In genomic region chr19:41935781-41936415, GRCh38 we compare ENCODE assay signal across 18 cellular contexts. TPM values are rescaled to one million over a fixed set of nuclear protein-coding genes. Genes with fewer than 3 reads are reported as not detected.
DNase-seq lines count a peak whose midpoint lies in the region; ATAC-seq, FAIRE-seq and TF ChIP-seq lines count a peak whose summit lies in the region.
"Had no signal": no experiment of that assay in that cellular context is flagged by ENCODE, and none has a peak within 500 bp of the region (broad histone marks: within the 10 kb centered on the region; RNA-seq: fewer than 3 reads in every experiment).

No MANE protein-coding gene starts in this region.

- peaks cover 0 to 21% of the 10 kb centered on the region in 2 experiments for H4K20me1 ChIP-seq in H1 (replicated peaks in 1 of 2; ENCODE audit: control insufficient read depth in 1 of 2, insufficient read depth in 2 of 2, low read length in 2 of 2)
- H4K20me1 ChIP-seq in neural progenitor cell (ENCODE audit: low read depth), result peaks cover 18% of the 10 kb centered on the region

- no peak for TF ChIP-seq EP300 in H1 (IDR thresholded peaks at IDR 0.05; ENCODE audit: borderline replicate concordance in 1 of 2, low read depth in 2 of 2, low read length in 2 of 2)

- BruUV-seq in A673 (replicated peaks; lab: Mats Ljungman, UMichigan), result no TSS peak

- no peak overlapping the region for H4K5ac ChIP-seq in H1 (ENCODE audit: insufficient read length, low read depth, low read length)

- no peak overlapping the region for H3K18ac ChIP-seq in H1 (ENCODE audit: extremely low read depth, low read length)

- DNase-seq in A673 (ENCODE audit: low spot score) (no peak), H1 (ENCODE audit: low read depth in 1 of 2, low spot score in 2 of 2) (no peak), NCI-H1105 treated with DMSO at 0.1 percent for 48 hours (lab: John Stamatoyannopoulos, UW) (no peak), neural progenitor cell (ENCODE audit: low spot score) (no peak)
- DNase-seq: BE2C, left lung, NCI-H1048, NCI-H2227 treated with DMSO at 0.1 percent for 48 hours, PC-9, right lobe of liver had no signal

- TF ChIP-seq POLR2A in H1 (IDR thresholded peaks at IDR 0.05; ENCODE audit: control extremely low read depth in 1 of 2, low read depth in 2 of 2, low read length in 2 of 2), result no peak

- TF ChIP-seq RAD21 in H1 (IDR thresholded peaks at IDR 0.05 in 1 of 2, conservative IDR thresholded peaks at IDR 0.05 in 1 of 2; ENCODE audit: low read depth in 2 of 2, low read length in 2 of 2), result no peak

- intact Hi-C loops in A673 (cut with micrococcal nuclease; ENCODE audit: unreplicated experiment), result loop anchor here (1.0 kb wide), 1 partner anchor 15 kb away; no protein-coding TSS in a partner anchor

- no peak overlapping the region for H3K27ac Mint-ChIP-seq in neural progenitor cell
- H3K27ac Mint-ChIP-seq: nephron had no signal

- peaks cover 55% of the 10 kb centered on the region for H3K27me3 Mint-ChIP-seq in neural progenitor cell (ENCODE audit: insufficient read depth, low read depth)

- no peak overlapping the region for H3K56ac ChIP-seq in H1 (replicated peaks; ENCODE audit: insufficient read length, low read depth, low read length)

- H3K9ac ChIP-seq in H1 (replicated peaks in 1 of 4; ENCODE audit: extremely low read depth in 1 of 4, low read depth in 3 of 4, low read length in 3 of 4), result no peak overlapping the region; a peak in 1 of 7 replicates
- H3K9ac ChIP-seq in neural progenitor cell, result no peak overlapping the region

- H3K27me3 ChIP-seq in A673 (replicated peaks; ENCODE audit: insufficient read depth, low read depth, low read length, poor library complexity) (no peaks in the 10 kb centered on the region), H1 (replicated peaks in 1 of 4; ENCODE audit: control insufficient read depth in 3 of 4, extremely low read depth in 1 of 4, insufficient read depth in 3 of 4, low read length in 3 of 4) (peaks cover 32 to 79% (median 72%) of the 10 kb centered on the region in 4 experiments), neural progenitor cell (peaks cover 99% of the 10 kb centered on the region)

- H3K36me3 Mint-ChIP-seq in neural progenitor cell, result no peaks in the 10 kb centered on the region

- H2BK12ac ChIP-seq in H1 (ENCODE audit: low read depth, low read length), result no peak overlapping the region

- no peak overlapping the region for H2AFZ ChIP-seq in H1 (ENCODE audit: low read length)
- no peak overlapping the region for H2AFZ ChIP-seq in neural progenitor cell (replicated peaks)
- H2AFZ ChIP-seq: hepatocyte, PC-9 had no signal

- H3K27ac ChIP-seq in A673 (ENCODE audit: low read depth, low read length, poor library complexity, severe bottlenecking), result peak overlapping the region; percentile 34
- no peak overlapping the region for H3K27ac ChIP-seq in HEK293 (ENCODE audit: extremely low read depth, low read depth, low read length)
- no peak overlapping the region for H3K27ac ChIP-seq in H1 (ENCODE audit: low read depth, low read length)
- no peak overlapping the region for H3K27ac ChIP-seq in neural progenitor cell
- H3K27ac ChIP-seq: breast epithelium, hepatocyte, left lung, PC-9, right lobe of liver had no signal

- peak overlapping the region; percentile 74 for H4K91ac ChIP-seq in H1 (replicated peaks; ENCODE audit: insufficient read length, low read length)

- no peak overlapping the region for H2BK120ac ChIP-seq in H1 (replicated peaks; ENCODE audit: low read depth, low read length)

- H3K4me2 ChIP-seq in H1 (ENCODE audit: insufficient read depth in 1 of 2, low read depth in 2 of 2, low read length in 2 of 2), result no peak overlapping the region
- H3K4me2 ChIP-seq in neural progenitor cell, result no peak overlapping the region
- H3K4me2 ChIP-seq: hepatocyte, PC-9 had no signal

- H3K23me2 ChIP-seq in H1 (ENCODE audit: low read depth, low read length), result peaks cover 10% of the 10 kb centered on the region; the same call in 1 of the 2 replicates

- no peak overlapping the region for H2BK20ac ChIP-seq in H1 (ENCODE audit: low read length)

- H3K79me1 ChIP-seq in H1 (ENCODE audit: low read depth, low read length), result no peaks in the 10 kb centered on the region

- no peak overlapping the region for H2BK15ac ChIP-seq in H1 (ENCODE audit: low read length)

- no peak overlapping the region for H3K4me3 Mint-ChIP-seq in neural progenitor cell

- H3K9me3 ChIP-seq in A673 (ENCODE audit: low read depth, low read length, poor library complexity, severe bottlenecking) (no peaks in the 10 kb centered on the region), HEK293 (ENCODE audit: control insufficient read depth, insufficient read depth, low read depth, low read length) (no peaks in the 10 kb centered on the region), H1 (ENCODE audit: insufficient read depth in 2 of 2, low read depth in 1 of 2, low read length in 1 of 2) (no peaks in the 10 kb centered on the region), neural progenitor cell (ENCODE audit: low read depth) (no peaks in the 10 kb centered on the region)
- H3K9me3 ChIP-seq: BE2C, breast epithelium, left lung, right lobe of liver had no signal

- 49% methylated on average over 14 of the region's 24 CpGs; no CpG with 5 or more reads in 1 of the 2 experiments for WGBS in H1 (ENCODE audit: extremely low coverage in 1 of 2, insufficient coverage in 1 of 2, insufficient read length in 1 of 2, insufficient replicate concordance in 2 of 2, low coverage in 1 of 2, low lambda C conversion rate in 2 of 2, missing lambda C conversion rate in 1 of 2), 2 experiments

- H3K4ac ChIP-seq in H1 (replicated peaks; ENCODE audit: insufficient read length, low read depth, low read length), result no peak overlapping the region

- H3K36me3 ChIP-seq in A673 (ENCODE audit: insufficient read depth, low read length, poor library complexity, severe bottlenecking) (no peaks in the 10 kb centered on the region), HEK293 (ENCODE audit: control insufficient read depth in 2 of 2, insufficient read depth in 1 of 2, low read length in 2 of 2) (no peaks in the 10 kb centered on the region), H1 (ENCODE audit: control insufficient read depth in 2 of 4, insufficient read depth in 4 of 4, low read length in 3 of 4) (no peaks in the 10 kb centered on the region; a peak in 1 of 8 replicates), neural progenitor cell (no peaks in the 10 kb centered on the region)
- H3K36me3 ChIP-seq: BE2C, breast epithelium, left lung, right lobe of liver had no signal

- peaks cover 60% of the 10 kb centered on the region for H3K4me1 ChIP-seq in A673 (ENCODE audit: insufficient read depth, low read length, poor library complexity, severe bottlenecking)
- H3K4me1 ChIP-seq in HEK293 (ENCODE audit: control insufficient read depth, insufficient read depth, low read length), result peaks cover 3% of the 10 kb centered on the region
- peaks cover 0 to 13% (median 8%) of the 10 kb centered on the region in 4 experiments; a peak in 6 of 7 replicates for H3K4me1 ChIP-seq in H1 (replicated peaks in 1 of 4; ENCODE audit: control insufficient read depth in 3 of 4, insufficient read depth in 4 of 4, low read length in 3 of 4)
- H3K4me1 ChIP-seq in neural progenitor cell, result no peaks in the 10 kb centered on the region
- H3K4me1 ChIP-seq: BE2C had no signal

- CTCF ChIA-PET in A673 (lab: Charles Lee), result no interaction called here
- CTCF ChIA-PET in HEK293 (lab: Yijun Ruan, JAX), result interaction anchor here (0.6 to 3.5 kb wide), 10 partner anchors 10 to 226 kb away, joined by 3 to 22 read pairs (median 4); partner anchors contain the start of gene RABAC1
- CTCF ChIA-PET in H1 (lab: Charles Lee; ENCODE audit: partially characterized antibody), result interaction anchor here (0.6 to 7.0 kb wide), 11 partner anchors 10 to 621 kb away, joined by 3 to 37 read pairs (median 5); no protein-coding TSS in a partner anchor

- no peak for ATAC-seq in GM18870 (IDR thresholded peaks at IDR 0.05; ENCODE audit: unreplicated experiment)
- ATAC-seq: left lung had no signal

- TF ChIP-seq CTCF in A673 (conservative IDR thresholded peaks at IDR 0.05; ENCODE audit: low read depth, low read length), result no peak
- TF ChIP-seq CTCF in HEK293 (tag by site-specific recombination; IDR thresholded peaks at IDR 0.05), result no peak
- no peak for TF ChIP-seq CTCF in H1 (IDR thresholded peaks at IDR 0.05; ENCODE audit: control extremely low read depth in 1 of 3, insufficient read depth in 1 of 3, low read depth in 1 of 3, low read length in 3 of 3)
- no peak for TF ChIP-seq CTCF in neural progenitor cell (IDR thresholded peaks at IDR 0.05)

- no peak overlapping the region for H3K14ac ChIP-seq in H1 (ENCODE audit: insufficient read length)

- peaks cover 10% of the 10 kb centered on the region for H3K4me1 Mint-ChIP-seq in neural progenitor cell

- no peak overlapping the region for H2BK5ac ChIP-seq in H1 (ENCODE audit: low read depth, low read length)

- no peaks in the 10 kb centered on the region for H3K9me3 Mint-ChIP-seq in neural progenitor cell
- H3K9me3 Mint-ChIP-seq: activated T-helper 2 cell treated with anti-CD3 and anti-CD28 coated beads, Interferon-gamma antibody, Interleukin-2, Interleukin-4, amounts not matched to agents 10 μg/mL and 5 μg/mL and 100 μg/mL, durations not matched to agents 14 hours and 24 hours and 36 hours; nephron had no signal

- no peak overlapping the region for H4K8ac ChIP-seq in H1 (ENCODE audit: extremely low read depth, insufficient read depth, low read length)

- H3K4me3 ChIP-seq in A673 (ENCODE audit: low read depth, low read length, poor library complexity, severe bottlenecking) (no peak overlapping the region), HEK293 (ENCODE audit: low read depth, low read length) (no peak overlapping the region), H1 (ENCODE audit: extremely low read depth in 1 of 4, insufficient read depth in 2 of 4, low read depth in 3 of 4, low read length in 4 of 4) (no peak overlapping the region), neural progenitor cell (no peak overlapping the region)
- H3K4me3 ChIP-seq: breast epithelium, hepatocyte, left lung, PC-9, right lobe of liver had no signal

- H2AK5ac ChIP-seq in H1 (ENCODE audit: low read depth, low read length), result no peak overlapping the region; the same call in 1 of the 2 replicates

- H3K23ac ChIP-seq in H1 (ENCODE audit: insufficient read length), result no peak overlapping the region

- H3K79me2 ChIP-seq in H1 (ENCODE audit: control insufficient read depth in 1 of 2, insufficient read depth in 2 of 2, low read length in 2 of 2), result no peaks in the 10 kb centered on the region
- H3K79me2 ChIP-seq in neural progenitor cell (ENCODE audit: low read depth), result no peaks in the 10 kb centered on the region
- H3K79me2 ChIP-seq: hepatocyte had no signal

- peaks cover 11% of the 10 kb centered on the region for H3F3A ChIP-seq in neural progenitor cell (ENCODE audit: low read depth)

- FAIRE-seq in H1 (lab: Jason Lieb, UNC), result no peak

- POLR2A ChIA-PET in A673 (lab: Charles Lee; ENCODE audit: low non-redundant PET), result no interaction called here
- POLR2A ChIA-PET in HEK293 (lab: Yijun Ruan, JAX), result interaction anchor here (1.9 kb wide), 1 partner anchor 63 kb away, joined by 7 read pairs; no protein-coding TSS in a partner anchor
- POLR2A ChIA-PET in H1 (lab: Charles Lee; ENCODE audit: partially characterized antibody), result interaction anchor here (2.5 to 9.6 kb wide), 2 partner anchors 64 kb away, joined by 18 to 71 read pairs; no protein-coding TSS in a partner anchor

RNA-seq across cellular contexts. Expression of gene ERFL, which starts 7.6 kb away (rescaled TPM):
- total RNA-seq in A673 (2021), result 0.95 and 1.2 TPM in 2 replicates
- total RNA-seq in H1 (2021; fragmentation: NEBNext Ultra II Directional; extraction: Animal tissue kit (Norgen Biotek cat#: 25700)), result not detected in 2 replicates
- 0.08 and 0.12 TPM in 2 replicates for polyA plus RNA-seq in H1 (2011; rRNA removed)
- polyA plus RNA-seq in H1 (2011; cell fraction: cytosol; rRNA removed), result 0.03 TPM
- polyA plus RNA-seq in H1 (2011; cell fraction: nucleus; rRNA removed), result 0.33 TPM
- 0.08 to 0.16 TPM (median 0.10 TPM) in 3 of 4 replicates, not detected in the other for polyA plus RNA-seq in H1 (2012, experiment 1 of 2)
- polyA plus RNA-seq in H1 (2012, experiment 2 of 2), result not detected
- 0.02 TPM for polyA plus RNA-seq in H1 (2013, experiment 1 of 2)
- 0.06 TPM for polyA plus RNA-seq in H1 (2013, experiment 2 of 2)
- not detected in 2 replicates for polyA minus RNA-seq in H1 (2011; rRNA and poly(A)+ RNA removed)
- polyA minus RNA-seq in H1 (2011; cell fraction: cytosol; rRNA and poly(A)+ RNA removed), result not detected
- not detected for polyA minus RNA-seq in H1 (2011; cell fraction: nucleus; rRNA and poly(A)+ RNA removed)
- 0.22 and 0.65 TPM in 2 replicates for total RNA-seq in neural progenitor cell (ENCODE audit: low replicate concordance)
- total RNA-seq: G401, right lobe of liver had no signal
- polyA plus RNA-seq: hepatocyte had no signal

RNA-seq across cellular contexts. Expression of gene RABAC1, which starts 23.2 kb away (rescaled TPM):
- total RNA-seq in A673 (2021), result 114 and 124 TPM in 2 replicates
- 123 and 124 TPM in 2 replicates for total RNA-seq in H1 (2021; fragmentation: NEBNext Ultra II Directional; extraction: Animal tissue kit (Norgen Biotek cat#: 25700))
- polyA plus RNA-seq in H1 (2011; rRNA removed), result 439 and 585 TPM in 2 replicates
- 282 TPM for polyA plus RNA-seq in H1 (2011; cell fraction: cytosol; rRNA removed)
- polyA plus RNA-seq in H1 (2011; cell fraction: nucleus; rRNA removed), result 227 TPM
- 99.4 to 181 TPM (median 175 TPM) in 4 replicates for polyA plus RNA-seq in H1 (2012, experiment 1 of 2)
- 315 TPM for polyA plus RNA-seq in H1 (2012, experiment 2 of 2)
- polyA plus RNA-seq in H1 (2013, experiment 1 of 2), result 173 TPM
- 186 TPM for polyA plus RNA-seq in H1 (2013, experiment 2 of 2)
- 46.7 and 56.4 TPM in 2 replicates for polyA minus RNA-seq in H1 (2011; rRNA and poly(A)+ RNA removed)
- 53.9 TPM for polyA minus RNA-seq in H1 (2011; cell fraction: cytosol; rRNA and poly(A)+ RNA removed)
- 41.0 TPM for polyA minus RNA-seq in H1 (2011; cell fraction: nucleus; rRNA and poly(A)+ RNA removed)
- total RNA-seq in neural progenitor cell (ENCODE audit: low replicate concordance), result 33.1 and 108 TPM in 2 replicates

RNA-seq across cellular contexts. Expression of gene ARHGEF1, which starts 52.9 kb away (rescaled TPM):
- total RNA-seq in A673 (2021) (159 and 164 TPM in 2 replicates), neural progenitor cell (ENCODE audit: low replicate concordance) (10.9 and 25.2 TPM in 2 replicates)
- 49.0 and 54.6 TPM in 2 replicates for total RNA-seq in H1 (2021; fragmentation: NEBNext Ultra II Directional; extraction: Animal tissue kit (Norgen Biotek cat#: 25700))
- 23.0 and 41.1 TPM in 2 replicates for polyA plus RNA-seq in H1 (2011; rRNA removed)
- 35.9 TPM for polyA plus RNA-seq in H1 (2011; cell fraction: cytosol; rRNA removed)
- polyA plus RNA-seq in H1 (2011; cell fraction: nucleus; rRNA removed), result 95.3 TPM
- 38.4 to 51.0 TPM (median 48.8 TPM) in 4 replicates for polyA plus RNA-seq in H1 (2012, experiment 1 of 2)
- polyA plus RNA-seq in H1 (2012, experiment 2 of 2), result 35.5 TPM
- polyA plus RNA-seq in H1 (2013, experiment 1 of 2), result 49.6 TPM
- 44.9 TPM for polyA plus RNA-seq in H1 (2013, experiment 2 of 2)
- 9.4 and 11.0 TPM in 2 replicates for polyA minus RNA-seq in H1 (2011; rRNA and poly(A)+ RNA removed)
- polyA minus RNA-seq in H1 (2011; cell fraction: cytosol; rRNA and poly(A)+ RNA removed), result 25.5 TPM
- polyA minus RNA-seq in H1 (2011; cell fraction: nucleus; rRNA and poly(A)+ RNA removed), result 34.6 TPM

RNA-seq across cellular contexts. Expression of gene ATP1A3, which starts 58.1 kb away (rescaled TPM):
- total RNA-seq in A673 (2021) (8.5 and 9.0 TPM in 2 replicates), neural progenitor cell (ENCODE audit: low replicate concordance) (1.6 TPM in 1 of 2 replicates, not detected in the other)
- total RNA-seq in H1 (2021; fragmentation: NEBNext Ultra II Directional; extraction: Animal tissue kit (Norgen Biotek cat#: 25700)), result 35.8 and 41.2 TPM in 2 replicates
- 11.1 and 19.2 TPM in 2 replicates for polyA plus RNA-seq in H1 (2011; rRNA removed)
- polyA plus RNA-seq in H1 (2011; cell fraction: cytosol; rRNA removed), result 5.9 TPM
- 20.8 TPM for polyA plus RNA-seq in H1 (2011; cell fraction: nucleus; rRNA removed)
- polyA plus RNA-seq in H1 (2012, experiment 1 of 2), result 30.8 to 45.2 TPM (median 38.2 TPM) in 4 replicates
- polyA plus RNA-seq in H1 (2012, experiment 2 of 2), result 33.0 TPM
- polyA plus RNA-seq in H1 (2013, experiment 1 of 2), result 44.9 TPM
- polyA plus RNA-seq in H1 (2013, experiment 2 of 2), result 43.1 TPM
- 24.6 and 27.9 TPM in 2 replicates for polyA minus RNA-seq in H1 (2011; rRNA and poly(A)+ RNA removed)
- polyA minus RNA-seq in H1 (2011; cell fraction: cytosol; rRNA and poly(A)+ RNA removed), result 20.7 TPM
- polyA minus RNA-seq in H1 (2011; cell fraction: nucleus; rRNA and poly(A)+ RNA removed), result 10.7 TPM
- total RNA-seq: breast epithelium, left lung, PC-9, subcutaneous adipose tissue had no signal

RNA-seq across cellular contexts. Expression of gene CD79A, which starts 58.8 kb away (rescaled TPM):
- total RNA-seq in A673 (2021) (14.4 and 17.8 TPM in 2 replicates), neural progenitor cell (ENCODE audit: low replicate concordance) (0.11 and 0.25 TPM in 2 replicates)
- 0.54 TPM in 1 of 2 replicates, not detected in the other for total RNA-seq in H1 (2021; fragmentation: NEBNext Ultra II Directional; extraction: Animal tissue kit (Norgen Biotek cat#: 25700))
- polyA plus RNA-seq in H1 (2011; rRNA removed), result 0.77 and 0.83 TPM in 2 replicates
- polyA plus RNA-seq in H1 (2011; cell fraction: cytosol; rRNA removed), result 0.49 TPM
- polyA plus RNA-seq in H1 (2011; cell fraction: nucleus; rRNA removed), result 0.91 TPM
- polyA plus RNA-seq in H1 (2012, experiment 1 of 2), result 0.28 to 1.0 TPM (median 0.52 TPM) in 3 of 4 replicates, not detected in the other
- 0.55 TPM for polyA plus RNA-seq in H1 (2012, experiment 2 of 2)
- polyA plus RNA-seq in H1 (2013, experiment 1 of 2), result 0.59 TPM
- polyA plus RNA-seq in H1 (2013, experiment 2 of 2), result 0.68 TPM
- polyA minus RNA-seq in H1 (2011; rRNA and poly(A)+ RNA removed), result not detected in 2 replicates
- polyA minus RNA-seq in H1 (2011; cell fraction: cytosol; rRNA and poly(A)+ RNA removed), result not detected
- polyA minus RNA-seq in H1 (2011; cell fraction: nucleus; rRNA and poly(A)+ RNA removed), result not detected
